ENCODE assay signal across 8 cellular contexts in genomic region chr9:121326130-121326838, GRCh38. TPM values are rescaled to one million over a fixed set of nuclear protein-coding genes. Genes with fewer than 3 reads are reported as not detected.
DNase-seq lines count a peak whose midpoint lies in the region; ATAC-seq and TF ChIP-seq lines count a peak whose summit lies in the region.

No MANE protein-coding gene starts in this region.

- peak; percentile 19 for DNase-seq in Caki2 (ENCODE audit: low read depth)
- peak; percentile 31 for DNase-seq in brain microvascular endothelial cell
- peak; percentile 94 to 96 (median 95) for DNase-seq in right cardiac atrium
- DNase-seq in retina, result peak; percentile 10
- no peak for DNase-seq in activated T-helper 2 cell treated with anti-CD3 and anti-CD28 coated beads, Interferon-gamma antibody, Interleukin-2, Interleukin-4, amounts not matched to agents 10 μg/mL and 5 μg/mL and 100 μg/mL, durations not matched to agents 14 hours and 24 hours and 36 hours (ENCODE audit: low spot score)
- no peak for DNase-seq in activated CD4-positive, CD25-positive, alpha-beta regulatory T cell (lab: John Stamatoyannopoulos, UW)
- DNase-seq in H9, result no peak
- no peak for DNase-seq in NCI-H446 (lab: John Stamatoyannopoulos, UW)

- no peak overlapping the region for H3K27ac Mint-ChIP-seq in activated T-helper 2 cell treated with anti-CD3 and anti-CD28 coated beads, Interferon-gamma antibody, Interleukin-2, Interleukin-4, amounts not matched to agents 10 μg/mL and 5 μg/mL and 100 μg/mL, durations not matched to agents 14 hours and 24 hours and 36 hours
- H3K27ac Mint-ChIP-seq in H9, result no peak overlapping the region

- no peak overlapping the region for H3K4me3 ChIP-seq in brain microvascular endothelial cell (ENCODE audit: low read depth, low read length)
- no peak overlapping the region for H3K4me3 ChIP-seq in right cardiac atrium (ENCODE audit: low read length)

- H3K79me2 ChIP-seq in H9 (ENCODE audit: insufficient read depth, low read length), result no peaks in the 10 kb centered on the region

- H3K4me1 Mint-ChIP-seq in activated T-helper 2 cell treated with anti-CD3 and anti-CD28 coated beads, Interferon-gamma antibody, Interleukin-2, Interleukin-4, amounts not matched to agents 10 μg/mL and 5 μg/mL and 100 μg/mL, durations not matched to agents 14 hours and 24 hours and 36 hours (ENCODE audit: low read depth), result peaks cover 8% of the 10 kb centered on the region
- H3K4me1 Mint-ChIP-seq in H9, result peaks cover 0 to 9% of the 10 kb centered on the region in 2 experiments; a peak in 1 of 4 replicates

- H3K36me3 Mint-ChIP-seq in activated T-helper 2 cell treated with anti-CD3 and anti-CD28 coated beads, Interferon-gamma antibody, Interleukin-2, Interleukin-4, amounts not matched to agents 10 μg/mL and 5 μg/mL and 100 μg/mL, durations not matched to agents 14 hours and 24 hours and 36 hours (ENCODE audit: low read depth), result peaks cover 4% of the 10 kb centered on the region
- H3K36me3 Mint-ChIP-seq in H9 (ENCODE audit: insufficient read depth in 1 of 3, low read depth in 3 of 3), result peaks cover 0 to 16% (median 9%) of the 10 kb centered on the region in 3 experiments; a peak in 4 of 7 replicates

- no peak overlapping the region for H4K8ac ChIP-seq in H9 (replicated peaks; ENCODE audit: insufficient read length, low read depth, low read length)

- H3K4me3 Mint-ChIP-seq in activated T-helper 2 cell treated with anti-CD3 and anti-CD28 coated beads, Interferon-gamma antibody, Interleukin-2, Interleukin-4, amounts not matched to agents 10 μg/mL and 5 μg/mL and 100 μg/mL, durations not matched to agents 14 hours and 24 hours and 36 hours (ENCODE audit: low read depth), result no peak overlapping the region
- no peak overlapping the region for H3K4me3 Mint-ChIP-seq in H9

- no peak overlapping the region for H2BK120ac ChIP-seq in H9 (ENCODE audit: low read depth, low read length, poor library complexity, severe bottlenecking)

- TF ChIP-seq CTCF in brain microvascular endothelial cell (IDR thresholded peaks at IDR 0.05; ENCODE audit: low read depth, low read length, missing control alignments), result no peak
- no peak for TF ChIP-seq CTCF in H9 (conservative IDR thresholded peaks at IDR 0.05)

- no peak overlapping the region for H4K91ac ChIP-seq in H9 (ENCODE audit: insufficient read length, low read depth, low read length)

- H3K36me3 ChIP-seq in brain microvascular endothelial cell (replicated peaks), result peaks cover 72% of the 10 kb centered on the region

- no peaks in the 10 kb centered on the region for H3K27me3 Mint-ChIP-seq in activated T-helper 2 cell treated with anti-CD3 and anti-CD28 coated beads, Interferon-gamma antibody, Interleukin-2, Interleukin-4, amounts not matched to agents 10 μg/mL and 5 μg/mL and 100 μg/mL, durations not matched to agents 14 hours and 24 hours and 36 hours (ENCODE audit: low read depth)
- H3K27me3 Mint-ChIP-seq in H9 (ENCODE audit: low read depth), result no peaks in the 10 kb centered on the region; the same call in none of the 2 replicates

- no peak overlapping the region for H2BK5ac ChIP-seq in H9 (ENCODE audit: insufficient read length, low read length)

- H3K27me3 ChIP-seq in brain microvascular endothelial cell (replicated peaks) (no peaks in the 10 kb centered on the region), right cardiac atrium (ENCODE audit: control insufficient read depth, insufficient read depth) (no peaks in the 10 kb centered on the region), H9 (ENCODE audit: insufficient read depth, low read length) (no peaks in the 10 kb centered on the region)

- H3K9me3 ChIP-seq in right cardiac atrium (ENCODE audit: control insufficient read depth, low read length), result no peaks in the 10 kb centered on the region
- H3K9me3 ChIP-seq in H9 (ENCODE audit: control insufficient read depth, low read depth, low read length), result no peaks in the 10 kb centered on the region

- no peak overlapping the region for H2BK12ac ChIP-seq in H9 (ENCODE audit: insufficient read length, low read depth, low read length)

- in situ Hi-C loops in Caki2 (cut with HindIII; ENCODE audit: low pct_unique_long_range_greater_than_20kb, low sequenced_read_pairs), result no loop called here
- in situ Hi-C loops in brain microvascular endothelial cell (cut with HindIII; ENCODE audit: low pct_ligation_motif_present, low sequenced_read_pairs), result no loop called here

- no peak overlapping the region for H3K9ac ChIP-seq in H9 (ENCODE audit: extremely low read depth, insufficient read length, low read length)

- H3K23me2 ChIP-seq in H9 (ENCODE audit: insufficient read length, low read depth, low read length, poor library complexity, severe bottlenecking), result no peaks in the 10 kb centered on the region

- no peak overlapping the region for H3K56ac ChIP-seq in H9 (ENCODE audit: insufficient read length, low read depth, low read length)

- H3K18ac ChIP-seq in H9 (ENCODE audit: insufficient read length, low read depth, low read length), result no peak overlapping the region

- WGBS in right cardiac atrium, result 39% methylated on average over 19 of the region's 19 CpGs
- no CpG with 5 or more reads among the region's 19 CpGs for WGBS in H9 (ENCODE audit: extremely low coverage, insufficient read length, low lambda C conversion rate)

- no peak overlapping the region for H2AFZ ChIP-seq in H9 (ENCODE audit: low read length)

- no peak overlapping the region for H2AK5ac ChIP-seq in H9 (ENCODE audit: insufficient read length, low read length)

- H3K27ac ChIP-seq in brain microvascular endothelial cell (no peak overlapping the region), right cardiac atrium (ENCODE audit: low read length) (peak overlapping the region; percentile 94), H9 (ENCODE audit: insufficient read length, low read depth, low read length) (no peak overlapping the region)

- no peaks in the 10 kb centered on the region for H4K20me1 ChIP-seq in H9 (ENCODE audit: control insufficient read depth, insufficient read depth, insufficient read length)

- H2BK15ac ChIP-seq in H9 (ENCODE audit: low read depth, low read length), result no peak overlapping the region

- no peaks in the 10 kb centered on the region for H3K9me3 Mint-ChIP-seq in activated T-helper 2 cell treated with anti-CD3 and anti-CD28 coated beads, Interferon-gamma antibody, Interleukin-2, Interleukin-4, amounts not matched to agents 10 μg/mL and 5 μg/mL and 100 μg/mL, durations not matched to agents 14 hours and 24 hours and 36 hours
- no peaks in the 10 kb centered on the region for H3K9me3 Mint-ChIP-seq in H9

- H3K4ac ChIP-seq in H9 (ENCODE audit: low read depth, low read length), result no peak overlapping the region

- no peaks in the 10 kb centered on the region for H3K79me1 ChIP-seq in H9 (ENCODE audit: insufficient read depth, low read depth, low read length, poor library complexity, severe bottlenecking)

- H2BK20ac ChIP-seq in H9 (ENCODE audit: low read depth, low read length, poor library complexity, severe bottlenecking), result no peak overlapping the region

- H3K4me1 ChIP-seq in right cardiac atrium (ENCODE audit: control insufficient read depth, insufficient read depth, low read length) (peaks cover 14% of the 10 kb centered on the region), H9 (ENCODE audit: insufficient read depth, low read length) (no peaks in the 10 kb centered on the region)

- H3K14ac ChIP-seq in H9 (ENCODE audit: insufficient read depth, low read length), result no peak overlapping the region; the same call in 1 of the 2 replicates

- H3K23ac ChIP-seq in H9 (ENCODE audit: insufficient read length, low read depth, low read length), result no peak overlapping the region

- peak; percentile 90 to 91 for ATAC-seq in right cardiac atrium

- H3K4me2 ChIP-seq in H9 (ENCODE audit: insufficient read depth, insufficient read length, low read length), result no peak overlapping the region

- no peak overlapping the region for H3T11ph ChIP-seq in H9 (ENCODE audit: low read length)

- no peak overlapping the region for H4K5ac ChIP-seq in H9 (ENCODE audit: insufficient read length, low read depth, low read length)

- intact Hi-C loops in right cardiac atrium (cut with DNase I), result loop anchor here in 1 of 4 donors (5.0 kb wide), 1 partner anchor 46 kb away; the partner anchor contains the start of gene STOM
- intact Hi-C loops in activated T-helper 2 cell treated with anti-CD3 and anti-CD28 coated beads, Interferon-gamma antibody, Interleukin-2, Interleukin-4, amounts not matched to agents 10 μg/mL and 5 μg/mL and 100 μg/mL, durations not matched to agents 14 hours and 24 hours and 36 hours (cut with micrococcal nuclease), result no loop called here

RNA-seq across cellular contexts. Expression of gene STOM, which starts 43.8 kb away (rescaled TPM):
- total RNA-seq in Caki2 (2014; rRNA removed; shearing (Covaris generic); ENCODE audit: low replicate concordance), result 49.2 and 72.4 TPM in 2 replicates
- total RNA-seq in right cardiac atrium (100 to 1,000 TPM; 146 to 246 (median 172) TPM), H9 (2021) (14.5 and 15.3 TPM in 2 replicates)
- 153 TPM for polyA plus RNA-seq in right cardiac atrium
- 18.9 and 21.0 TPM in 2 replicates for total RNA-seq in activated T-helper 2 cell treated with anti-CD3 and anti-CD28 coated beads, Interferon-gamma antibody, Interleukin-2, Interleukin-4, amounts not matched to agents 10 μg/mL and 5 μg/mL and 100 μg/mL, durations not matched to agents 14 hours and 24 hours and 36 hours

RNA-seq across cellular contexts. Expression of gene GSN, which starts 58.3 kb away (rescaled TPM):
- 8.7 and 13.8 TPM in 2 replicates for total RNA-seq in Caki2 (2014; rRNA removed; shearing (Covaris generic); ENCODE audit: low replicate concordance)
- total RNA-seq in right cardiac atrium (1,000 to 10,000 TPM in 3 of 4 donors, 100 to 1,000 TPM in 1; 949 to 1,838 (median 1,489) TPM), H9 (2021) (12.9 and 14.9 TPM in 2 replicates)
- 1,813 TPM for polyA plus RNA-seq in right cardiac atrium
- total RNA-seq in activated T-helper 2 cell treated with anti-CD3 and anti-CD28 coated beads, Interferon-gamma antibody, Interleukin-2, Interleukin-4, amounts not matched to agents 10 μg/mL and 5 μg/mL and 100 μg/mL, durations not matched to agents 14 hours and 24 hours and 36 hours, result 1.1 and 1.9 TPM in 2 replicates

Comparison
In these comparisons a context has a peak if more than half of its experiments do, and no peak if none do; other contexts are left out.
1. DNase-seq: peak in Caki2 (single experiment), brain microvascular endothelial cell (single experiment), right cardiac atrium (3 of 3) and retina (single experiment); none in activated T-helper 2 cell treated with anti-CD3 and anti-CD28 coated beads, Interferon-gamma antibody, Interleukin-2, Interleukin-4, amounts not matched to agents 10 μg/mL and 5 μg/mL and 100 μg/mL, durations not matched to agents 14 hours and 24 hours and 36 hours (single experiment), activated CD4-positive, CD25-positive, alpha-beta regulatory T cell (0 of 4), H9 (single experiment) and NCI-H446 (0 of 2).
2. RNA of gene GSN, which starts 58.3 kb away (total RNA-seq): 949 to 1,838 TPM in right cardiac atrium; 12.9 to 14.9 TPM in H9, 8.7 to 13.8 TPM in Caki2 and 1.1 to 1.9 TPM in activated T-helper 2 cell treated with anti-CD3 and anti-CD28 coated beads, Interferon-gamma antibody, Interleukin-2, Interleukin-4, amounts not matched to agents 10 μg/mL and 5 μg/mL and 100 μg/mL, durations not matched to agents 14 hours and 24 hours and 36 hours; every median in the first group is over 10 times any median in the second.